In genomic region chr15:78539464-78540134, GRCh38 we compare ENCODE assay signal across 7 cellular contexts. TPM values are rescaled to one million over a fixed set of nuclear protein-coding genes. Genes with fewer than 3 reads are reported as not detected.
A peak's percentile ranks its signal among the peaks of the same experiment; 100 is the strongest.
DNase-seq lines count a peak whose midpoint lies in the region; ATAC-seq and TF ChIP-seq lines count a peak whose summit lies in the region.
"Not testable (repeated sequence)": the region's sequence is repeated elsewhere in the genome, so short reads cannot be mapped to it uniquely, and the experiment has no call there.

No MANE protein-coding gene starts in this region.

- H3K27ac Mint-ChIP-seq in GM23338 = peak overlapping the region; percentile 99
- H3K27ac Mint-ChIP-seq in activated T-cell treated with anti-CD3 and anti-CD28 coated beads, Interleukin-2, amount 50 U/mL, for 72 hours = peak overlapping the region; percentile 93
- H3K27ac Mint-ChIP-seq in naive B cell = peak overlapping the region; percentile 94 to 99 (median 99)

- POLR2A ChIA-PET in Panc1 (lab: Charles Lee) = interaction anchor here (0.7 kb wide), 2 partner anchors 26 to 32 kb away, joined by 3 to 5 read pairs; partner anchors contain the start of genes CHRNA5 and HYKK

- not testable (repeated sequence) for H3K9me3 Mint-ChIP-seq in GM23338; activated T-cell treated with anti-CD3 and anti-CD28 coated beads, Interleukin-2, amount 50 U/mL, for 72 hours; naive B cell

- H4K20me1 ChIP-seq in GM23338 (replicated peaks; ENCODE audit: insufficient read depth) = peaks cover 13% of the 10 kb centered on the region; the same call in 1 of the 2 replicates

- H3K9me3 ChIP-seq in Panc1 (ENCODE audit: control insufficient read depth, insufficient read depth, low read depth, low read length); colonic mucosa; right cardiac atrium (ENCODE audit: control insufficient read depth, low read length): not testable (repeated sequence)

- peak overlapping the region; percentile 95 for H3K4me2 ChIP-seq in GM23338

- not testable (repeated sequence) for TF ChIP-seq CTCF in GM23338 (conservative IDR thresholded peaks at IDR 0.05; ENCODE audit: low read depth in 2 of 2); Panc1 (IDR thresholded peaks at IDR 0.05); colonic mucosa (IDR thresholded peaks at IDR 0.05)

- not testable (repeated sequence) for H3K27ac ChIP-seq in GM23338 (ENCODE audit: low read depth)
- H3K27ac ChIP-seq in Panc1 (ENCODE audit: low read length) (peak overlapping the region; percentile 82), colonic mucosa (peak overlapping the region; percentile 86), right cardiac atrium (ENCODE audit: low read length) (peak overlapping the region; percentile 95)

- BruUV-seq in Panc1 (replicated peaks; lab: Mats Ljungman, UMichigan) = TSS peak; percentile 96

- intact Hi-C loops in Panc1 (cut with micrococcal nuclease; ENCODE audit: unreplicated experiment); colonic mucosa (cut with DNase I); right cardiac atrium (cut with DNase I): not testable (repeated sequence)

- H3K4me3 Mint-ChIP-seq in GM23338 (peak overlapping the region; percentile 95), naive B cell (peak overlapping the region; percentile 88 to 99 (median 96))
- H3K4me3 Mint-ChIP-seq in activated T-cell treated with anti-CD3 and anti-CD28 coated beads, Interleukin-2, amount 50 U/mL, for 72 hours = peak overlapping the region; percentile 89 to 94

- H2AFZ ChIP-seq in GM23338 = peak overlapping the region; percentile 94

- H3K36me3 ChIP-seq in GM23338 (ENCODE audit: insufficient read depth) (peaks cover 25% of the 10 kb centered on the region), Panc1 (ENCODE audit: control insufficient read depth, insufficient read depth, low read length) (peaks cover 23% of the 10 kb centered on the region)
- H3K36me3 ChIP-seq in colonic mucosa = not testable (repeated sequence)

- H3K79me2 ChIP-seq in GM23338 (replicated peaks; ENCODE audit: insufficient read depth) = peaks cover 22% of the 10 kb centered on the region

- ATAC-seq in GM23338; Panc1; activated T-cell treated with anti-CD3 and anti-CD28 coated beads, Interleukin-2, amount 50 U/mL, for 72 hours (replicated peaks in 1 of 2); right cardiac atrium; naive B cell (ENCODE audit: low read depth in 2 of 2): not testable (repeated sequence)

- not testable (repeated sequence) for H3K27me3 Mint-ChIP-seq in GM23338 (ENCODE audit: insufficient read depth, low read depth, poor library complexity); activated T-cell treated with anti-CD3 and anti-CD28 coated beads, Interleukin-2, amount 50 U/mL, for 72 hours (ENCODE audit: low read depth); naive B cell

- H3K4me3 ChIP-seq in GM23338 (peak overlapping the region; percentile 88), Panc1 (ENCODE audit: low read depth in 2 of 2, low read length in 2 of 2) (peak overlapping the region; percentile 74 to 96), colonic mucosa (peak overlapping the region; percentile 83), right cardiac atrium (ENCODE audit: low read length) (peak overlapping the region; percentile 61)

- not testable (repeated sequence) for H3K27me3 ChIP-seq in GM23338 (ENCODE audit: insufficient read depth); Panc1 (ENCODE audit: control insufficient read depth, insufficient read depth, low read length); colonic mucosa; right cardiac atrium (ENCODE audit: control insufficient read depth, insufficient read depth)

- peaks cover 27% of the 10 kb centered on the region for H3K36me3 Mint-ChIP-seq in GM23338 (ENCODE audit: low read depth)
- peaks cover 10 to 19% of the 10 kb centered on the region in 2 donors for H3K36me3 Mint-ChIP-seq in activated T-cell treated with anti-CD3 and anti-CD28 coated beads, Interleukin-2, amount 50 U/mL, for 72 hours (ENCODE audit: insufficient read depth in 2 of 2)
- not testable (repeated sequence) for H3K36me3 Mint-ChIP-seq in naive B cell

- H3K4me1 Mint-ChIP-seq in GM23338 = not testable (repeated sequence)
- H3K4me1 Mint-ChIP-seq in activated T-cell treated with anti-CD3 and anti-CD28 coated beads, Interleukin-2, amount 50 U/mL, for 72 hours (ENCODE audit: low read depth) = peaks cover 48% of the 10 kb centered on the region
- peaks cover 7 to 20% (median 18%) of the 10 kb centered on the region in 3 donors for H3K4me1 Mint-ChIP-seq in naive B cell

- H3F3A ChIP-seq in GM23338 (replicated peaks; ENCODE audit: low read depth) = not testable (repeated sequence)

- peak overlapping the region; percentile 78 to 97 for H3K9ac ChIP-seq in colonic mucosa (ENCODE audit: low read depth in 2 of 2, low read length in 2 of 2)

- CTCF ChIA-PET in Panc1 (lab: Charles Lee) = not testable (repeated sequence)

- in situ Hi-C loops in Panc1 (cut with HindIII; ENCODE audit: low pct_unique_long_range_greater_than_20kb, low sequenced_read_pairs) = not testable (repeated sequence)

- H3K9me2 ChIP-seq in GM23338 (ENCODE audit: insufficient read depth) = not testable (repeated sequence)

- WGBS in right cardiac atrium = 81% methylated on average over 18 of the region's 18 CpGs

- not testable (repeated sequence) for DNase-seq in GM23338 (ENCODE audit: low spot score); Panc1 (ENCODE audit: low read depth, low spot score); activated T-cell treated with anti-CD3 and anti-CD28 coated beads, Interleukin-2, amount 50 U/mL, for 72 hours; colonic mucosa; naive B cell
- DNase-seq in right cardiac atrium = peak in 2 of 3 donors; percentile 14 to 54
- DNase-seq in stimulated activated CD4-positive, alpha-beta T cell treated with anti-CD3 and anti-CD28 coated beads, Interleukin-15, amount 100 ng/mL, for 24 hours = peak; percentile 18

- not testable (repeated sequence) for H3K4me1 ChIP-seq in GM23338 (ENCODE audit: insufficient read depth); colonic mucosa; right cardiac atrium (ENCODE audit: control insufficient read depth, insufficient read depth, low read length)
- peaks cover 17% of the 10 kb centered on the region for H3K4me1 ChIP-seq in Panc1 (ENCODE audit: control insufficient read depth, insufficient read depth, low read length)

RNA-seq across cellular contexts. Expression of gene PSMA4, which starts 0.6 kb away (rescaled TPM):
- 301 and 322 TPM in 2 replicates for total RNA-seq in GM23338 (2014; rRNA removed; shearing (Covaris generic))
- 466 and 552 TPM in 2 replicates for polyA plus RNA-seq in GM23338 (2016; fragmentation: Nextera tagmentation; extraction: Ambion mirVana)
- 303 TPM for total RNA-seq in Panc1 (2021; ENCODE audit: unreplicated experiment)
- polyA plus RNA-seq in Panc1 (2012; ENCODE audit: insufficient read length) = 139 TPM
- total RNA-seq in activated T-cell treated with anti-CD3 and anti-CD28 coated beads, Interleukin-2, amount 50 U/mL, for 72 hours = 100 to 1,000 TPM; 207 to 216 TPM
- 100 to 1,000 TPM; 160 to 212 TPM for total RNA-seq in colonic mucosa
- 10 to 100 TPM; 89.1 to 98.7 (median 96.0) TPM for total RNA-seq in right cardiac atrium
- polyA plus RNA-seq in right cardiac atrium = 137 TPM
- 100 to 1,000 TPM; 204 to 251 (median 240) TPM for polyA plus RNA-seq in naive B cell (ENCODE audit: low read depth in 6 of 6)

RNA-seq across cellular contexts. Expression of gene CHRNA5, which starts 25.7 kb away (rescaled TPM):
- 19.6 and 26.2 TPM in 2 replicates for total RNA-seq in GM23338 (2014; rRNA removed; shearing (Covaris generic))
- polyA plus RNA-seq in GM23338 (2016; fragmentation: Nextera tagmentation; extraction: Ambion mirVana) (23.3 and 29.3 TPM in 2 replicates), right cardiac atrium (0.68 TPM), naive B cell (ENCODE audit: low read depth in 6 of 6) (under 1 TPM in 2 of 6 donors, not detected in 4; 0.23 to 0.49 TPM)
- total RNA-seq in Panc1 (2021; ENCODE audit: unreplicated experiment) (52.4 TPM), colonic mucosa (10 to 100 TPM in 1 of 2 donors, 1 to 10 TPM in 1; 9.7 to 10.3 TPM), right cardiac atrium (1 to 10 TPM; 2.0 to 4.0 (median 2.8) TPM)
- polyA plus RNA-seq in Panc1 (2012; ENCODE audit: insufficient read length) = 22.3 TPM
- total RNA-seq in activated T-cell treated with anti-CD3 and anti-CD28 coated beads, Interleukin-2, amount 50 U/mL, for 72 hours = 1 to 10 TPM; 2.6 to 3.1 TPM

RNA-seq across cellular contexts. Expression of gene HYKK, which starts 32.2 kb away (rescaled TPM):
- 5.0 and 5.5 TPM in 2 replicates for total RNA-seq in GM23338 (2014; rRNA removed; shearing (Covaris generic))
- polyA plus RNA-seq in GM23338 (2016; fragmentation: Nextera tagmentation; extraction: Ambion mirVana) (2.9 and 4.0 TPM in 2 replicates), right cardiac atrium (4.9 TPM), naive B cell (ENCODE audit: low read depth in 6 of 6) (under 1 TPM in 1 of 6 donors, not detected in 5; 0.49 TPM)
- total RNA-seq in Panc1 (2021; ENCODE audit: unreplicated experiment) (19.8 TPM), colonic mucosa (1 to 10 TPM; 7.2 to 7.6 TPM), right cardiac atrium (10 to 100 TPM in 2 of 4 donors, 1 to 10 TPM in 2; 6.2 to 11.0 (median 9.1) TPM)
- polyA plus RNA-seq in Panc1 (2012; ENCODE audit: insufficient read length) = 8.7 TPM
- total RNA-seq in activated T-cell treated with anti-CD3 and anti-CD28 coated beads, Interleukin-2, amount 50 U/mL, for 72 hours = 1 to 10 TPM; 2.8 to 2.9 TPM
